In genomic region chr4:77155631-77156345, GRCh38 we compare ENCODE assay signal across 8 cellular contexts. TPM values are rescaled to one million over a fixed set of nuclear protein-coding genes. Genes with fewer than 3 reads are reported as not detected.
DNase-seq lines count a peak whose midpoint lies in the region; ATAC-seq and TF ChIP-seq lines count a peak whose summit lies in the region.

No MANE protein-coding gene starts in this region.

- TF ChIP-seq EP300 in gastroesophageal sphincter (IDR thresholded peaks at IDR 0.05) = no peak

- H3K4me1 ChIP-seq in SJCRH30 (peaks cover 10% of the 10 kb centered on the region), gastroesophageal sphincter (peaks cover 0 to 31% (median 7%) of the 10 kb centered on the region in 3 donors)

- no peaks in the 10 kb centered on the region for H3K27me3 ChIP-seq in SJCRH30
- no peaks in the 10 kb centered on the region for H3K27me3 ChIP-seq in gastroesophageal sphincter

- intact Hi-C loops in sciatic nerve (cut with DNase I) = no loop called here

- peak overlapping the region; percentile 97 for H3K4me3 ChIP-seq in SJCRH30
- peak overlapping the region; percentile 73 to 98 for H3K4me3 ChIP-seq in gastroesophageal sphincter
- peak overlapping the region; percentile 71 to 100 (median 95) for H3K4me3 ChIP-seq in skin epidermis

- TF ChIP-seq CTCF in gastroesophageal sphincter (IDR thresholded peaks at IDR 0.05) = no peak

- no peaks in the 10 kb centered on the region for H3K9me3 ChIP-seq in SJCRH30 (replicated peaks)
- H3K9me3 ChIP-seq in gastroesophageal sphincter = no peaks in the 10 kb centered on the region

- TF ChIP-seq POLR2A in gastroesophageal sphincter (IDR thresholded peaks at IDR 0.05) = no peak

- DNase-seq in DMS 273 (lab: John Stamatoyannopoulos, UW; ENCODE audit: unreplicated experiment) (peak; percentile 16), DMS 273 treated with DMSO at 0.1 percent for 48 hours (lab: John Stamatoyannopoulos, UW) (no peak), SJCRH30 (peak; percentile 19 to 60), occipital lobe (lab: John Stamatoyannopoulos, UW) (no peak), sciatic nerve (ENCODE audit: low spot score) (no peak), SKM-1 treated with dmso at 0.1 percent for 144 hours (lab: John Stamatoyannopoulos, UW; ENCODE audit: unreplicated experiment) (no peak)

- H3K36me3 ChIP-seq in SJCRH30 = peaks cover 19% of the 10 kb centered on the region
- peaks cover 0 to 15% of the 10 kb centered on the region in 2 donors for H3K36me3 ChIP-seq in gastroesophageal sphincter

- H3K27ac ChIP-seq in SJCRH30 (peak overlapping the region; percentile 97), gastroesophageal sphincter (peak overlapping the region in 2 of 4 donors; percentile 94 to 98), skin epidermis (peak overlapping the region in 13 of 21 experiments; percentile 25 to 98 (median 90))

- WGBS in gastroesophageal sphincter (ENCODE audit: low coverage in 1 of 2), 2 donors = 39 to 45% methylated on average over 12 to 14 of the region's 14 CpGs

- ATAC-seq in gastroesophageal sphincter = no peak
- ATAC-seq in sciatic nerve = no peak

RNA-seq across cellular contexts. Expression of gene CCNG2, which starts 1.2 kb away (rescaled TPM):
- 48.0 and 52.6 TPM in 2 replicates for total RNA-seq in SJCRH30 (2014; rRNA removed; shearing (Covaris generic))
- 10 to 100 TPM; 19.3 to 27.1 (median 22.4) TPM for total RNA-seq in gastroesophageal sphincter
- total RNA-seq in occipital lobe = 139 TPM
- 48.5 TPM for total RNA-seq in sciatic nerve

Comparison
In these comparisons a context has a peak if more than half of its experiments do, and no peak if none do; other contexts are left out.
1. DNase-seq: peak in DMS 273 (single experiment) and SJCRH30 (2 of 2); none in DMS 273 treated with DMSO at 0.1 percent for 48 hours (single experiment), occipital lobe (single experiment), sciatic nerve (single experiment) and SKM-1 treated with dmso at 0.1 percent for 144 hours (single experiment).
2. Peak in every context shown above with its lines, with median percentiles within 50 percentile points of each other: H3K4me3 ChIP-seq.